In the genomic region with DNA sequence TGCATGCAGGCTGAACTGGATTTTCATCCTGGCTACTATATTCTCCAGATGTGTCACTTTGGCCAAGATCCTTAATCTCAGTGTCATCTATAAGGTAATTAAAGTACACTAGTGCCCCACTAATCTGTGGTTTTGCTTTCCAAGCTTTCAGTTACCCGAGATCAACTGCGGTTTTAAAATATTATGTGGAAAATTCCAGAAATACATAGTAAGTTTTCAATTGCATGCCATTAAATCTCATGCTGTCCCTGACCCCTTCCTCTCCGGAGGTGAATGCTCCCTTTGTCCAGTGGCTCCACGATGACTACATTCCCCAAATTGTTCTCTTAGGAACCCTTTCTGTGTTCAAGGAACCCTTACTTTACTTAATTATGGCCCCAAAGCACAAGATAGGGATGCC, we compare ENCODE assay signal across 17 cellular contexts. TPM values are rescaled to one million over a fixed set of nuclear protein-coding genes. Genes with fewer than 3 reads are reported as not detected.
"Had no signal": no experiment of that assay in that cellular context is flagged by ENCODE, and none has a peak within 500 bp of the region (broad histone marks: within the 10 kb centered on the region; RNA-seq: fewer than 3 reads in every experiment).

No MANE protein-coding gene starts in this region.

- H3K27ac ChIP-seq: ascending aorta, breast epithelium, epithelial cell of prostate, hepatocyte, pancreas, stomach, tibial artery, uterus had no signal

- DNase-seq: activated B cell treated with CpG ODN at 0.5 μM for 24 hours; activated CD4-positive, alpha-beta T cell treated with anti-CD3 and anti-CD28 coated beads, Interleukin-2, amount 10 ng/mL, durations not matched to agents 24 days and 14 days; activated CD8-positive, alpha-beta memory T cell treated with anti-CD3 and anti-CD28 coated beads for 24 hours; activated naive CD4-positive, alpha-beta T cell treated with Interleukin-2 at 50 U/mL for 16 hours; dermis blood vessel endothelial cell; islet precursor cell; pancreas; stimulated activated CD4-positive, alpha-beta T cell treated with anti-CD3 and anti-CD28 coated beads, Interleukin-12 subunit alpha, Interleukin-12 subunit beta, amount 100 ng/mL, for 4 hours; stimulated activated CD4-positive, alpha-beta T cell treated with anti-CD3 and anti-CD28 coated beads, Interleukin-2, amount 100 ng/mL, for 24 hours; stomach; tibial artery; uterus had no signal

- H3K4me1 ChIP-seq: ascending aorta, breast epithelium, pancreas, uterus had no signal

- ATAC-seq: pancreas had no signal

- H3K27me3 ChIP-seq: ascending aorta, breast epithelium, hepatocyte, pancreas had no signal

RNA-seq across cellular contexts. Expression of a gene that starts 55.3 kb away (rescaled TPM):
- total RNA-seq: activated B cell treated with CpG ODN at 0.5 μM for 24 hours; activated CD4-positive, alpha-beta T cell treated with anti-CD3 and anti-CD28 coated beads, Interleukin-2, amount 10 ng/mL, durations not matched to agents 24 days and 14 days; ascending aorta; glomerular endothelial cell had no signal
